Comparison of ENCODE assay signal across 11 cellular contexts in genomic region chr10:83968052-83968451, GRCh38.
"Had no signal": no experiment of that assay in that cellular context is flagged by ENCODE, and none has a peak within 500 bp of the region (broad histone marks: within the 10 kb centered on the region; RNA-seq: fewer than 3 reads in every experiment).

No MANE protein-coding gene starts in this region.

- H3K9ac ChIP-seq: GM23248 had no signal

- H3K9me3 ChIP-seq: HAP-1 had no signal

- H2AFZ ChIP-seq: GM23248, GM23338 had no signal

- H3K36me3 ChIP-seq: HAP-1 had no signal

- H3K4me3 ChIP-seq: GM23248, GM23338, HAP-1 had no signal

- FAIRE-seq: H1, H54 had no signal

- ATAC-seq: GM23338, HCT116 had no signal

- DNase-seq: GM23248, GOT3, H7, H9, HCEC 1CT, HFFc6 had no signal

- H3K4me1 ChIP-seq: HAP-1 had no signal

- H3K27ac ChIP-seq: GM23248 had no signal

- H3K4me2 ChIP-seq: GM23338 had no signal
